In genomic region chr12:55718020-55718419, GRCh38 we compare ENCODE assay signal across 7 cellular contexts. TPM values are rescaled to one million over a fixed set of nuclear protein-coding genes. Genes with fewer than 3 reads are reported as not detected.
DNase-seq lines count a peak whose midpoint lies in the region; ATAC-seq and TF ChIP-seq lines count a peak whose summit lies in the region.
"Had no signal": no experiment of that assay in that cellular context is flagged by ENCODE, and none has a peak within 500 bp of the region (broad histone marks: within the 10 kb centered on the region; RNA-seq: fewer than 3 reads in every experiment).

No MANE protein-coding gene starts in this region.

- no peak for ATAC-seq in Right ventricle myocardium superior (ENCODE audit: poor library complexity)
- no peak for ATAC-seq in left cardiac atrium
- ATAC-seq in upper lobe of left lung (ENCODE audit: low FRiP score in 2 of 2) = no peak

- 42 to 48% methylated on average over 4 of the region's 4 CpGs for WGBS in upper lobe of left lung, 2 donors

- H3K27ac ChIP-seq in right atrium auricular region (peak overlapping the region; percentile 93 to 95), upper lobe of left lung (peak overlapping the region in 3 of 4 donors; percentile 44 to 97 (median 93))

- no peak for TF ChIP-seq POLR2A in upper lobe of left lung (IDR thresholded peaks at IDR 0.05)

- H3K4me1 ChIP-seq in right atrium auricular region (peaks cover 0 to 82% of the 10 kb centered on the region in 2 donors), upper lobe of left lung (peaks cover 32 to 63% (median 41%) of the 10 kb centered on the region in 4 donors)

- H3K36me3 ChIP-seq in right atrium auricular region = no peaks in the 10 kb centered on the region
- peaks cover 0 to 9% (median 6%) of the 10 kb centered on the region in 4 donors for H3K36me3 ChIP-seq in upper lobe of left lung

- H3K4me3 ChIP-seq in right atrium auricular region = no peak overlapping the region
- H3K4me3 ChIP-seq in upper lobe of left lung = no peak overlapping the region

- H3K9me3 ChIP-seq in right atrium auricular region (no peaks in the 10 kb centered on the region), upper lobe of left lung (no peaks in the 10 kb centered on the region)

- DNase-seq in Right ventricle myocardium superior = peak; percentile 23
- DNase-seq in left cardiac atrium = no peak
- no peak for DNase-seq in right atrium auricular region (ENCODE audit: low spot score)
- no peak for DNase-seq in upper lobe of left lung
- no peak for DNase-seq in activated gamma-delta T cell treated with Interleukin-2 at 50 U/mL for 16 hours
- DNase-seq in AG20443 (ENCODE audit: low spot score) = no peak
- DNase-seq: activated T-cell treated with anti-CD3 and anti-CD28 coated beads, Interleukin-2, amount 50 U/mL, for 1 hour had no signal

- no peak for TF ChIP-seq CTCF in right atrium auricular region (IDR thresholded peaks at IDR 0.05)
- no peak for TF ChIP-seq CTCF in upper lobe of left lung (IDR thresholded peaks at IDR 0.05)

- H3K27me3 ChIP-seq in right atrium auricular region (no peaks in the 10 kb centered on the region), upper lobe of left lung (no peaks in the 10 kb centered on the region)

- intact Hi-C loops in Right ventricle myocardium superior (cut with DNase I) = no loop called here
- intact Hi-C loops in left cardiac atrium (cut with DNase I) = no loop called here

- no peak for TF ChIP-seq EP300 in upper lobe of left lung (IDR thresholded peaks at IDR 0.05)

RNA-seq across cellular contexts. Expression of gene RDH5, which starts 2.2 kb away (rescaled TPM):
- total RNA-seq in Right ventricle myocardium superior = 10.1 TPM
- total RNA-seq in left cardiac atrium = 10 to 100 TPM; 29.5 to 38.1 TPM
- 10 to 100 TPM; 13.0 to 22.4 TPM for total RNA-seq in right atrium auricular region
- total RNA-seq in upper lobe of left lung = 10 to 100 TPM in 1 of 6 donors, 1 to 10 TPM in 5; 3.8 to 37.7 (median 5.6) TPM

RNA-seq across cellular contexts. Expression of gene BLOC1S1, which starts 2.2 kb away (rescaled TPM):
- total RNA-seq in Right ventricle myocardium superior (119 TPM), left cardiac atrium (100 to 1,000 TPM; 119 to 123 TPM), right atrium auricular region (100 to 1,000 TPM; 177 to 187 TPM), upper lobe of left lung (100 to 1,000 TPM in 5 of 6 donors, 10 to 100 TPM in 1; 34.6 to 255 (median 139) TPM)

RNA-seq across cellular contexts. Expression of gene ITGA7, which starts 10.3 kb away (rescaled TPM):
- total RNA-seq in Right ventricle myocardium superior (437 TPM), left cardiac atrium (100 to 1,000 TPM; 395 to 448 TPM), right atrium auricular region (100 to 1,000 TPM; 291 to 309 TPM), upper lobe of left lung (10 to 100 TPM in 3 of 6 donors, 1 to 10 TPM in 3; 4.6 to 30.4 (median 9.0) TPM)

RNA-seq across cellular contexts. Expression of gene CD63, which starts 10.8 kb away (rescaled TPM):
- total RNA-seq in Right ventricle myocardium superior = 723 TPM
- 1,000 to 10,000 TPM; 1,288 to 1,875 TPM for total RNA-seq in left cardiac atrium
- 1,000 to 10,000 TPM; 1,041 to 1,122 TPM for total RNA-seq in right atrium auricular region
- total RNA-seq in upper lobe of left lung = 1,000 to 10,000 TPM in 3 of 6 donors, 100 to 1,000 TPM in 3; 399 to 1,448 (median 972) TPM

RNA-seq across cellular contexts. Expression of gene GDF11, which starts 24.9 kb away (rescaled TPM):
- 6.0 TPM for total RNA-seq in Right ventricle myocardium superior
- 10 to 100 TPM; 12.0 to 14.2 TPM for total RNA-seq in left cardiac atrium
- 1 to 10 TPM; 8.1 to 8.6 TPM for total RNA-seq in right atrium auricular region
- total RNA-seq in upper lobe of left lung = 1 to 10 TPM; 1.0 to 6.8 (median 2.3) TPM

Comparison
In these comparisons a context has a peak if more than half of its experiments do, and no peak if none do; other contexts are left out.
1. RNA of gene ITGA7, which starts 10.3 kb away (total RNA-seq): 395 to 448 TPM in left cardiac atrium, 437 TPM in Right ventricle myocardium superior (single experiment) and 291 to 309 TPM in right atrium auricular region; 4.6 to 30.4 TPM in upper lobe of left lung; every median in the first group is over 4 times any median in the second.